ENCODE assay signal across 8 cellular contexts in the genomic region with DNA sequence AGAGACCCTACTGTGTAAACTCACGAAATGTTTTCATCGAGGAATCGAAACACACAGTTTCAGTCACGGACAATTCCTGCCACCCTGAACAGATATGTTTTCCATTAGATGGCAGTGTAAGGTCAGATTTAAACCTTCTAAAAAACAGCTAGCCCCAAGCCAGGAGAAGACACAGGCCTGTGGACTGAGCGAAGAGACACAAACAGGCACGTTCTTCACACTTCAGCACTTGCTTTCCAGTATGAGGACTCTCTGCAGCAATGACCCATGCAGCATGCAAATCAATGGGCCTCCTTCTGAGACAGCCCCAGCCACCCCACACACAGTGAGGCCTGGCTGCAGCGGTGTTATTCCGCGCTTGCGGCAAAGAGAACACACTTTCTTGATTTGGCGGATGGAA. TPM values are rescaled to one million over a fixed set of nuclear protein-coding genes. Genes with fewer than 3 reads are reported as not detected.
DNase-seq lines count a peak whose midpoint lies in the region; ATAC-seq and TF ChIP-seq lines count a peak whose summit lies in the region.

No MANE protein-coding gene starts in this region.

- peak; percentile 52 for TF ChIP-seq CTCF in choroid plexus epithelial cell (conservative IDR thresholded peaks at IDR 0.05; ENCODE audit: low read depth, low read length)

- H3K9ac ChIP-seq in HUES64 (ENCODE audit: low read depth, low read length) = peak overlapping the region; percentile 7; the same call in 1 of the 2 replicates
- H3K9ac ChIP-seq in mesenchymal stem cell (ENCODE audit: low read length) = no peak overlapping the region

- no peak overlapping the region for H3K23ac ChIP-seq in mesenchymal stem cell (ENCODE audit: low read length in 2 of 2)

- no peaks in the 10 kb centered on the region for H3K27me3 ChIP-seq in HUES64 (ENCODE audit: insufficient read depth, low read length)
- no peaks in the 10 kb centered on the region for H3K27me3 ChIP-seq in mesenchymal stem cell (ENCODE audit: control insufficient read depth in 1 of 2, insufficient read depth in 1 of 2, low read length in 2 of 2)

- H3K18ac ChIP-seq in mesenchymal stem cell (ENCODE audit: low read depth in 1 of 2, low read length in 2 of 2) = peak overlapping the region in 1 of 2 experiments; percentile 13

- no peak overlapping the region for H2BK12ac ChIP-seq in mesenchymal stem cell (ENCODE audit: low read length in 2 of 2)

- no peak overlapping the region for H2AFZ ChIP-seq in mesenchymal stem cell (ENCODE audit: low read depth, low read length)

- H3K4me1 ChIP-seq in HUES64 (ENCODE audit: insufficient read depth, low read length) = peaks cover 16% of the 10 kb centered on the region; the same call in 1 of the 2 replicates
- peaks cover 6% of the 10 kb centered on the region for H3K4me1 ChIP-seq in mesenchymal stem cell (ENCODE audit: control insufficient read depth, insufficient read depth, low read depth, low read length)

- no peaks in the 10 kb centered on the region for H3K9me3 ChIP-seq in HUES64 (ENCODE audit: insufficient read depth, low read depth, low read length)
- no peaks in the 10 kb centered on the region for H3K9me3 ChIP-seq in mesenchymal stem cell (ENCODE audit: control insufficient read depth, low read length)

- H3K36me3 ChIP-seq in HUES64 (ENCODE audit: insufficient read depth, low read length) (peaks cover 19% of the 10 kb centered on the region; the same call in 1 of the 2 replicates), mesenchymal stem cell (ENCODE audit: control insufficient read depth in 1 of 2, insufficient read depth in 2 of 2, low read depth in 1 of 2, low read length in 2 of 2) (peaks cover 3 to 24% of the 10 kb centered on the region in 2 experiments)

- H3K14ac ChIP-seq in mesenchymal stem cell (ENCODE audit: low read length in 2 of 2) = no peak overlapping the region

- H2BK120ac ChIP-seq in mesenchymal stem cell (ENCODE audit: low read depth, low read length) = no peak overlapping the region

- H3K27ac ChIP-seq in HUES64 (ENCODE audit: low read depth, low read length) = peak overlapping the region; percentile 14; the same call in 1 of the 2 replicates
- H3K27ac ChIP-seq in mesenchymal stem cell (ENCODE audit: low read length, poor library complexity, severe bottlenecking) = no peak overlapping the region

- peaks cover 43% of the 10 kb centered on the region for H3K79me1 ChIP-seq in mesenchymal stem cell (replicated peaks; ENCODE audit: low read length, poor library complexity, severe bottlenecking)

- no peak overlapping the region for H2BK15ac ChIP-seq in mesenchymal stem cell (ENCODE audit: low read depth, poor library complexity, severe bottlenecking)

- ATAC-seq in GM21528 (IDR thresholded peaks at IDR 0.05; ENCODE audit: low FRiP score, unreplicated experiment) (no peak), HG02970 (IDR thresholded peaks at IDR 0.05; ENCODE audit: low FRiP score, unreplicated experiment) (no peak)

- no peak overlapping the region for H2AK5ac ChIP-seq in mesenchymal stem cell (ENCODE audit: low read length, severe bottlenecking)

- WGBS in HUES64 = 80% methylated on average over 11 of the region's 11 CpGs
- WGBS in mesenchymal stem cell = 70% methylated on average over 10 of the region's 11 CpGs

- no peak overlapping the region for H3K4me3 ChIP-seq in HUES64 (ENCODE audit: low read length)
- H3K4me3 ChIP-seq in choroid plexus epithelial cell (ENCODE audit: low read depth, low read length) = no peak overlapping the region
- H3K4me3 ChIP-seq in mesenchymal stem cell (ENCODE audit: insufficient read depth in 1 of 2, low read depth in 1 of 2, low read length in 2 of 2) = no peak overlapping the region

- DNase-seq in COR-L47 (lab: John Stamatoyannopoulos, UW) (peak; percentile 3), choroid plexus epithelial cell (ENCODE audit: low read depth) (peak; percentile 70), mesenchymal stem cell (peak; percentile 68), NCI-H146 (lab: John Stamatoyannopoulos, UW) (no peak), HCEC 1CT (no peak)

- peak overlapping the region; percentile 27 for H4K8ac ChIP-seq in mesenchymal stem cell (ENCODE audit: low read length)

- no peak overlapping the region for H3K4me2 ChIP-seq in mesenchymal stem cell (ENCODE audit: low read length, poor library complexity, severe bottlenecking)

- no peak overlapping the region for H4K91ac ChIP-seq in mesenchymal stem cell (ENCODE audit: low read length)

- H2BK5ac ChIP-seq in mesenchymal stem cell (ENCODE audit: low read depth, low read length, poor library complexity, severe bottlenecking) = no peak overlapping the region

- no peak overlapping the region for H3K4ac ChIP-seq in mesenchymal stem cell (ENCODE audit: low read depth in 1 of 2, low read length in 2 of 2)

RNA-seq across cellular contexts. Expression of a gene that starts 31.9 kb away (rescaled TPM):
- not detected for polyA plus RNA-seq in HUES64 (2013, experiment 1 of 2)
- 0.32 TPM for polyA plus RNA-seq in HUES64 (2013, experiment 2 of 2)
- polyA plus RNA-seq in mesenchymal stem cell (2013, experiment 1 of 2) = 0.35 TPM
- 0.52 TPM for polyA plus RNA-seq in mesenchymal stem cell (2013, experiment 2 of 2)

Comparison
In these comparisons a context has a peak if more than half of its experiments do, and no peak if none do; other contexts are left out.
1. DNase-seq: peak in COR-L47 (single experiment), choroid plexus epithelial cell (single experiment) and mesenchymal stem cell (single experiment); none in NCI-H146 (single experiment) and HCEC 1CT (single experiment).